Comparison of ENCODE assay signal across 1 cellular context in the genomic region with DNA sequence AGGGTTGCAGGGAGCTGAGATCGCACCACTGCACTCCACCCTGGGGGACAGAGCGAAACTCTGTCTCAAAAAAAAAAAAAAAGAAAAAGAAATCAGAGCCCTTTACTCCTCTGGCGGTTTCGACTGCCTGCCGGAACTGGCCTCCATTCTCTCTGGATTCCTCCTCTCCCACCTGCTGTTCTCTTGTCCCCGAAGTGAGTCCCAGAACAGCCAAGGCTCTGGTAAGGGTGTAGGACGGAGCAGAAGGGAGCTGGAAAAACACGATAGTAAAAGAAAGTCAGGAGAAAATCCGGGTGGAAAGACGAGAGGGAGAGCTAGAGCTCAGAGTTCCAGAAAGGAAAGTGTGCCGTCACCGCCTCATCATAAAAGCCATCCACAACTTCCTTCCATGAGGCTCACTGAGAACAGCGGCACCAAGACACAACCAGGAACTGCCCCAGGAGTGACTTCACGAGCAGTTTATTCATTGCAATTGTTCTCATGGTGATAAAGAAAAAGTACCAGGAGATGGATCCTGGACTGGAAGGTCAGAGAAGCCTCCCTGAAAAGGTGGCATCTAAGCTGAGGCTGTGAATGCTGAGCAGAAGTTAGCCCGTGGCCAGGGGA.
TF ChIP-seq lines count a peak whose summit lies in the region.

No MANE protein-coding gene starts in this region.

TF ChIP-seq in WTC11, 78 proteins besides CTCF, POLR2A, EP300 and RAD21 (continued from another document):
- TF ChIP-seq, protein P1, sequence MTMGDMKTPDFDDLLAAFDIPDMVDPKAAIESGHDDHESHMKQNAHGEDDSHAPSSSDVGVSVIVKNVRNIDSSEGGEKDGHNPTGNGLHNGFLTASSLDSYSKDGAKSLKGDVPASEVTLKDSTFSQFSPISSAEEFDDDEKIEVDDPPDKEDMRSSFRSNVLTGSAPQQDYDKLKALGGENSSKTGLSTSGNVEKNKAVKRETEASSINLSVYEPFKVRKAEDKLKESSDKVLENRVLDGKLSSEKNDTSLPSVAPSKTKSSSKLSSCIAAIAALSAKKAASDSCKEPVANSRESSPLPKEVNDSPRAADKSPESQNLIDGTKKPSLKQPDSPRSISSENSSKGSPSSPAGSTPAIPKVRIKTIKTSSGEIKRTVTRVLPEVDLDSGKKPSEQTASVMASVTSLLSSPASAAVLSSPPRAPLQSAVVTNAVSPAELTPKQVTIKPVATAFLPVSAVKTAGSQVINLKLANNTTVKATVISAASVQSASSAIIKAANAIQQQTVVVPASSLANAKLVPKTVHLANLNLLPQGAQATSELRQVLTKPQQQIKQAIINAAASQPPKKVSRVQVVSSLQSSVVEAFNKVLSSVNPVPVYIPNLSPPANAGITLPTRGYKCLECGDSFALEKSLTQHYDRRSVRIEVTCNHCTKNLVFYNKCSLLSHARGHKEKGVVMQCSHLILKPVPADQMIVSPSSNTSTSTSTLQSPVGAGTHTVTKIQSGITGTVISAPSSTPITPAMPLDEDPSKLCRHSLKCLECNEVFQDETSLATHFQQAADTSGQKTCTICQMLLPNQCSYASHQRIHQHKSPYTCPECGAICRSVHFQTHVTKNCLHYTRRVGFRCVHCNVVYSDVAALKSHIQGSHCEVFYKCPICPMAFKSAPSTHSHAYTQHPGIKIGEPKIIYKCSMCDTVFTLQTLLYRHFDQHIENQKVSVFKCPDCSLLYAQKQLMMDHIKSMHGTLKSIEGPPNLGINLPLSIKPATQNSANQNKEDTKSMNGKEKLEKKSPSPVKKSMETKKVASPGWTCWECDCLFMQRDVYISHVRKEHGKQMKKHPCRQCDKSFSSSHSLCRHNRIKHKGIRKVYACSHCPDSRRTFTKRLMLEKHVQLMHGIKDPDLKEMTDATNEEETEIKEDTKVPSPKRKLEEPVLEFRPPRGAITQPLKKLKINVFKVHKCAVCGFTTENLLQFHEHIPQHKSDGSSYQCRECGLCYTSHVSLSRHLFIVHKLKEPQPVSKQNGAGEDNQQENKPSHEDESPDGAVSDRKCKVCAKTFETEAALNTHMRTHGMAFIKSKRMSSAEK (CRISPR knock-in tag; IDR thresholded peaks at IDR 0.05; ENCODE audit: borderline replicate concordance), result 0 out of 2 replicates have a peak, but pooled peaks have one; percentile 42
- no peak for TF ChIP-seq NR3C1 (CRISPR knock-in tag; conservative IDR thresholded peaks at IDR 0.05; ENCODE audit: low read depth)
- TF ChIP-seq HMGA2 (CRISPR knock-in tag; IDR thresholded peaks at IDR 0.05), result no peak
- TF ChIP-seq, protein P2, sequence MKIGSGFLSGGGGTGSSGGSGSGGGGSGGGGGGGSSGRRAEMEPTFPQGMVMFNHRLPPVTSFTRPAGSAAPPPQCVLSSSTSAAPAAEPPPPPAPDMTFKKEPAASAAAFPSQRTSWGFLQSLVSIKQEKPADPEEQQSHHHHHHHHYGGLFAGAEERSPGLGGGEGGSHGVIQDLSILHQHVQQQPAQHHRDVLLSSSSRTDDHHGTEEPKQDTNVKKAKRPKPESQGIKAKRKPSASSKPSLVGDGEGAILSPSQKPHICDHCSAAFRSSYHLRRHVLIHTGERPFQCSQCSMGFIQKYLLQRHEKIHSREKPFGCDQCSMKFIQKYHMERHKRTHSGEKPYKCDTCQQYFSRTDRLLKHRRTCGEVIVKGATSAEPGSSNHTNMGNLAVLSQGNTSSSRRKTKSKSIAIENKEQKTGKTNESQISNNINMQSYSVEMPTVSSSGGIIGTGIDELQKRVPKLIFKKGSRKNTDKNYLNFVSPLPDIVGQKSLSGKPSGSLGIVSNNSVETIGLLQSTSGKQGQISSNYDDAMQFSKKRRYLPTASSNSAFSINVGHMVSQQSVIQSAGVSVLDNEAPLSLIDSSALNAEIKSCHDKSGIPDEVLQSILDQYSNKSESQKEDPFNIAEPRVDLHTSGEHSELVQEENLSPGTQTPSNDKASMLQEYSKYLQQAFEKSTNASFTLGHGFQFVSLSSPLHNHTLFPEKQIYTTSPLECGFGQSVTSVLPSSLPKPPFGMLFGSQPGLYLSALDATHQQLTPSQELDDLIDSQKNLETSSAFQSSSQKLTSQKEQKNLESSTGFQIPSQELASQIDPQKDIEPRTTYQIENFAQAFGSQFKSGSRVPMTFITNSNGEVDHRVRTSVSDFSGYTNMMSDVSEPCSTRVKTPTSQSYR (CRISPR knock-in tag; IDR thresholded peaks at IDR 0.05), result no peak
